ENCODE assay signal across 15 cellular contexts in genomic region chr13:19646062-19646461, GRCh38.
"Had no signal": no experiment of that assay in that cellular context is flagged by ENCODE, and none has a peak within 500 bp of the region (broad histone marks: within the 10 kb centered on the region; RNA-seq: fewer than 3 reads in every experiment).

No MANE protein-coding gene starts in this region.

- H3K27me3 Mint-ChIP-seq: activated CD4-positive, alpha-beta T cell treated with anti-CD3 and anti-CD28 coated beads, Interleukin-2, amount 10 ng/mL, durations not matched to agents 7 days and 5 days had no signal

- H3K4me1 ChIP-seq: body of pancreas, foreskin keratinocyte, left lung, prostate gland, right atrium auricular region had no signal

- H3K9me3 ChIP-seq: body of pancreas, left lung, prostate gland, right atrium auricular region, stomach had no signal

- H3K4me3 Mint-ChIP-seq: activated CD4-positive, alpha-beta T cell treated with anti-CD3 and anti-CD28 coated beads, Interleukin-2, amount 10 ng/mL, durations not matched to agents 7 days and 5 days; activated CD8-positive, alpha-beta T cell treated with anti-CD3 and anti-CD28 coated beads, Interleukin-2, amount 10 ng/mL, durations not matched to agents 7 days and 5 days had no signal

- H3K36me3 ChIP-seq: prostate gland had no signal

- H3K4me2 ChIP-seq: hepatocyte had no signal

- H3K4me3 ChIP-seq: body of pancreas, dorsolateral prefrontal cortex, hepatocyte, left lung, prostate gland, right atrium auricular region, stomach had no signal

- H3K27me3 ChIP-seq: body of pancreas, dorsolateral prefrontal cortex, foreskin keratinocyte, hepatocyte, left lung, right atrium auricular region, stomach had no signal

- H2AFZ ChIP-seq: hepatocyte had no signal

- ATAC-seq: activated CD8-positive, alpha-beta T cell treated with anti-CD3 and anti-CD28 coated beads, Interleukin-2, amount 10 ng/mL, durations not matched to agents 7 days and 5 days; body of pancreas; foreskin keratinocyte; left lung had no signal

- H3K27ac Mint-ChIP-seq: activated CD4-positive, alpha-beta T cell treated with anti-CD3 and anti-CD28 coated beads, Interleukin-2, amount 10 ng/mL, durations not matched to agents 7 days and 5 days; activated CD8-positive, alpha-beta T cell treated with anti-CD3 and anti-CD28 coated beads, Interleukin-2, amount 10 ng/mL, durations not matched to agents 7 days and 5 days had no signal

- H3K27ac ChIP-seq: body of pancreas, dorsolateral prefrontal cortex, foreskin keratinocyte, hepatocyte, left lung, prostate gland, right atrium auricular region, stomach had no signal

- DNase-seq: activated CD4-positive, alpha-beta T cell treated with anti-CD3 and anti-CD28 coated beads, Interleukin-2, amount 10 ng/mL, durations not matched to agents 7 days and 5 days; activated CD4-positive, CD25-positive, alpha-beta regulatory T cell; activated CD8-positive, alpha-beta T cell treated with anti-CD3 and anti-CD28 coated beads, Interleukin-2, amount 10 ng/mL, durations not matched to agents 7 days and 5 days; body of pancreas; caudate nucleus; dorsolateral prefrontal cortex; foreskin keratinocyte; left lung; occipital lobe; stomach; T1000; trophoblast cell had no signal

- H3K9me3 Mint-ChIP-seq: activated CD4-positive, alpha-beta T cell treated with anti-CD3 and anti-CD28 coated beads, Interleukin-2, amount 10 ng/mL, durations not matched to agents 7 days and 5 days had no signal
